28 cellular contexts compared by ENCODE assay signal in genomic region chr16:69531988-69532387, GRCh38.
"Had no signal": no experiment of that assay in that cellular context is flagged by ENCODE, and none has a peak within 500 bp of the region (broad histone marks: within the 10 kb centered on the region; RNA-seq: fewer than 3 reads in every experiment).

No MANE protein-coding gene starts in this region.

- ATAC-seq: activated naive CD4-positive, alpha-beta T cell treated with anti-CD3 and anti-CD28 coated beads, Interleukin-2, amount 50 U/mL, for 72 hours; body of pancreas; gastrocnemius medialis; left cardiac atrium; left ventricle myocardium superior; pancreas; stimulated activated memory B cell treated with anti-CD40 and anti-IgM and Interleukin-4, amounts not matched to agents 10 μg/mL and 1 μg/mL and 100 μg/mL, for 72 hours; stimulated activated naive CD8-positive, alpha-beta T cell treated with anti-CD3 and anti-CD28 coated beads, Interleukin-15, amount 100 ng/mL, for 72 hours; T-helper 17 cell had no signal

- H3K36me3 ChIP-seq: gastrocnemius medialis, pancreas, prostate gland, upper lobe of left lung, WERI-Rb-1 had no signal

- H3K4me2 ChIP-seq: smooth muscle cell had no signal

- H3K4me3 ChIP-seq: body of pancreas, gastrocnemius medialis, pancreas, prostate gland, smooth muscle cell, upper lobe of left lung had no signal

- H3K27me3 ChIP-seq: body of pancreas, gastrocnemius medialis, pancreas, upper lobe of left lung had no signal

- DNase-seq: activated CD4-positive, alpha-beta memory T cell treated with anti-CD3 and anti-CD28 coated beads, Interleukin-2, amount 10 ng/mL, durations not matched to agents 7 days and 5 days; activated CD4-positive, alpha-beta T cell treated with anti-CD3 and anti-CD28 coated beads, Interleukin-2, amount 10 ng/mL, durations not matched to agents 7 days and 5 days; activated CD4-positive, CD25-positive, alpha-beta regulatory T cell treated with anti-CD3 and anti-CD28 coated beads, Interleukin-2, amount 50 U/mL, for 72 hours; activated T-cell treated with anti-CD3 and anti-CD28 coated beads, Interleukin-2, amount 50 U/mL, for 48 hours; anterior cingulate cortex; body of pancreas; effector memory CD4-positive, alpha-beta T cell; erythroblast; gastrocnemius medialis; glutamatergic neuron; left cardiac atrium; left ventricle myocardium superior; naive B cell; nucleus accumbens; pancreas; stimulated activated CD4-positive, alpha-beta T cell treated with anti-CD3 and anti-CD28 coated beads, Interleukin-1b, Interleukin-23, amount 100 ng/mL, for 48 hours; stimulated activated CD4-positive, alpha-beta T cell treated with anti-CD3 and anti-CD28 coated beads, Interleukin-4, amount 100 ng/mL, for 4 hours; stimulated activated CD8-positive, alpha-beta memory T cell treated with anti-CD3 and anti-CD28 coated beads, Interleukin-4, amount 100 ng/mL, for 48 hours; stimulated activated naive CD8-positive, alpha-beta T cell treated with anti-CD3 and anti-CD28 coated beads, Interleukin-15, amount 100 ng/mL, for 72 hours; substantia nigra; T-helper 17 cell; T1000; upper lobe of left lung; WERI-Rb-1 had no signal

- H3K4me1 ChIP-seq: prostate gland had no signal

- H3K27ac ChIP-seq: body of pancreas, gastrocnemius medialis, pancreas, prostate gland, upper lobe of left lung, WERI-Rb-1 had no signal

- H3K9me3 ChIP-seq: body of pancreas, gastrocnemius medialis, pancreas, prostate gland, upper lobe of left lung had no signal
